1 cellular context compared by ENCODE assay signal in the genomic region with DNA sequence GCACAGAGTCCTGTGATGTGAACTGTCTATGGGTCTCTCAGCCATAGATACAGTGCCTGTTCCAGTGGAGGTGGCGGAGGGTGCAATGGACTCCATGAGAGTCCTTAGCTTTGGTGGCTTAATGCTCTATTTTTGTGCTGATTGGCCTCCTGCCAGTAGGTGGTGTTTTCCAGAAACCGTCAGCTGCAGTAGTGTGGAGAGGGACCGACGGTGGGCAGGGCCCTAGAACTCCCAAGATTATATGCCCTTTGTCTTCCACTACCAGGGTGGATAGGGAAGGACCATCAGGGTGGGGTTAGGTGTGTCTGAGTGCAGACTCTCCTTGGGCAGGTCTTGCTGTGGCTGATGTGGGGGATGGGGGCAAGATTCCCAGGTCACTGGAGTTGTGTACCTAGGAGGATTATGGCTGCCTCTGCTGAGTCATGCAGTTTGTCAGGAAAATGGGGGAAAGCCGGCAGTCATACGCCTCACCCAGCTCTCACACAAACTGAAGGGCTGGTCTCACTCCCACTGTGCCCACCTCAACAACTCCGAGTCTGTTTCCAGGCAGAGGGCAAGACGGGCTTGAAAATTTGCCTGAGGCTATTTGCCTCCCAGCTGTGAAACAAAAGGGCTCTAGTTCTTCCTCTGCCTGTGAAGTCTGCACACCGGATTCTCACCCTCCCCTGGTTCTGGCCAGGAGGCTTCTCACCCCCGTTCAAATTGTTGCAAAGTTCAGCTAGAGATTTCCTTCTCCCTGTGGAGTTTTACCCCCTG.
TF ChIP-seq lines count a peak whose summit lies in the region.

No MANE protein-coding gene starts in this region.

TF ChIP-seq in HepG2, 621 proteins besides CTCF, POLR2A, EP300 and RAD21 (continued from another document and continues in another):
- TF ChIP-seq, protein P1, sequence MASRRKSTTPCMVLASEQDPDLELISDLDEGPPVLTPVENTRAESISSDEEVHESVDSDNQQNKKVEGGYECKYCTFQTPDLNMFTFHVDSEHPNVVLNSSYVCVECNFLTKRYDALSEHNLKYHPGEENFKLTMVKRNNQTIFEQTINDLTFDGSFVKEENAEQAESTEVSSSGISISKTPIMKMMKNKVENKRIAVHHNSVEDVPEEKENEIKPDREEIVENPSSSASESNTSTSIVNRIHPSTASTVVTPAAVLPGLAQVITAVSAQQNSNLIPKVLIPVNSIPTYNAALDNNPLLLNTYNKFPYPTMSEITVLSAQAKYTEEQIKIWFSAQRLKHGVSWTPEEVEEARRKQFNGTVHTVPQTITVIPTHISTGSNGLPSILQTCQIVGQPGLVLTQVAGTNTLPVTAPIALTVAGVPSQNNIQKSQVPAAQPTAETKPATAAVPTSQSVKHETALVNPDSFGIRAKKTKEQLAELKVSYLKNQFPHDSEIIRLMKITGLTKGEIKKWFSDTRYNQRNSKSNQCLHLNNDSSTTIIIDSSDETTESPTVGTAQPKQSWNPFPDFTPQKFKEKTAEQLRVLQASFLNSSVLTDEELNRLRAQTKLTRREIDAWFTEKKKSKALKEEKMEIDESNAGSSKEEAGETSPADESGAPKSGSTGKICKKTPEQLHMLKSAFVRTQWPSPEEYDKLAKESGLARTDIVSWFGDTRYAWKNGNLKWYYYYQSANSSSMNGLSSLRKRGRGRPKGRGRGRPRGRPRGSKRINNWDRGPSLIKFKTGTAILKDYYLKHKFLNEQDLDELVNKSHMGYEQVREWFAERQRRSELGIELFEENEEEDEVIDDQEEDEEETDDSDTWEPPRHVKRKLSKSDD (CRISPR knock-in tag; IDR thresholded peaks at IDR 0.05; ENCODE audit: low read depth) = no peak
- no peak for TF ChIP-seq ATF1 (CRISPR knock-in tag; IDR thresholded peaks at IDR 0.05)
- no peak for TF ChIP-seq ZNF607 (CRISPR knock-in tag; IDR thresholded peaks at IDR 0.05; ENCODE audit: borderline replicate concordance)
- TF ChIP-seq ZFX (CRISPR knock-in tag; IDR thresholded peaks at IDR 0.05; ENCODE audit: low read depth) = peak; percentile 54; the same call in 1 of the 2 replicates
- TF ChIP-seq, protein P2, sequence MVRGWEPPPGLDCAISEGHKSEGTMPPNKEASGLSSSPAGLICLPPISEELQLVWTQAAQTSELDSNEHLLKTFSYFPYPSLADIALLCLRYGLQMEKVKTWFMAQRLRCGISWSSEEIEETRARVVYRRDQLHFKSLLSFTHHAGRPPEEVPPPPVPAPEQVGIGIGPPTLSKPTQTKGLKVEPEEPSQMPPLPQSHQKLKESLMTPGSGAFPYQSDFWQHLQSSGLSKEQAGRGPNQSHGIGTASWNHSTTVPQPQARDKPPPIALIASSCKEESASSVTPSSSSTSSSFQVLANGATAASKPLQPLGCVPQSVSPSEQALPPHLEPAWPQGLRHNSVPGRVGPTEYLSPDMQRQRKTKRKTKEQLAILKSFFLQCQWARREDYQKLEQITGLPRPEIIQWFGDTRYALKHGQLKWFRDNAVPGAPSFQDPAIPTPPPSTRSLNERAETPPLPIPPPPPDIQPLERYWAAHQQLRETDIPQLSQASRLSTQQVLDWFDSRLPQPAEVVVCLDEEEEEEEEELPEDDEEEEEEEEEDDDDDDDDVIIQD (CRISPR knock-in tag; IDR thresholded peaks at IDR 0.05; ENCODE audit: low read depth) = peak; percentile 81; the same call in 1 of the 2 replicates
- TF ChIP-seq ZSCAN31 (CRISPR knock-in tag; IDR thresholded peaks at IDR 0.05; ENCODE audit: low read depth) = no peak
- no peak for TF ChIP-seq KDM2A (CRISPR knock-in tag; IDR thresholded peaks at IDR 0.05; ENCODE audit: borderline replicate concordance, low read depth)
- no peak for TF ChIP-seq XBP1 (CRISPR knock-in tag; IDR thresholded peaks at IDR 0.05)
- TF ChIP-seq JUNB (CRISPR knock-in tag; IDR thresholded peaks at IDR 0.05; ENCODE audit: borderline replicate concordance) = no peak
- TF ChIP-seq ARID2 (CRISPR knock-in tag; IDR thresholded peaks at IDR 0.05; ENCODE audit: borderline replicate concordance) = no peak
- TF ChIP-seq ZNF672 (CRISPR knock-in tag; IDR thresholded peaks at IDR 0.05) = no peak
- TF ChIP-seq, protein P3, sequence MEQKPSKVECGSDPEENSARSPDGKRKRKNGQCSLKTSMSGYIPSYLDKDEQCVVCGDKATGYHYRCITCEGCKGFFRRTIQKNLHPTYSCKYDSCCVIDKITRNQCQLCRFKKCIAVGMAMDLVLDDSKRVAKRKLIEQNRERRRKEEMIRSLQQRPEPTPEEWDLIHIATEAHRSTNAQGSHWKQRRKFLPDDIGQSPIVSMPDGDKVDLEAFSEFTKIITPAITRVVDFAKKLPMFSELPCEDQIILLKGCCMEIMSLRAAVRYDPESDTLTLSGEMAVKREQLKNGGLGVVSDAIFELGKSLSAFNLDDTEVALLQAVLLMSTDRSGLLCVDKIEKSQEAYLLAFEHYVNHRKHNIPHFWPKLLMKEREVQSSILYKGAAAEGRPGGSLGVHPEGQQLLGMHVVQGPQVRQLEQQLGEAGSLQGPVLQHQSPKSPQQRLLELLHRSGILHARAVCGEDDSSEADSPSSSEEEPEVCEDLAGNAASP (CRISPR knock-in tag; IDR thresholded peaks at IDR 0.05; ENCODE audit: borderline replicate concordance) = no peak
- peak; percentile 63; the same call in 1 of the 2 replicates for TF ChIP-seq TARDBP (CRISPR knock-in tag; IDR thresholded peaks at IDR 0.05)
- TF ChIP-seq, protein P4, sequence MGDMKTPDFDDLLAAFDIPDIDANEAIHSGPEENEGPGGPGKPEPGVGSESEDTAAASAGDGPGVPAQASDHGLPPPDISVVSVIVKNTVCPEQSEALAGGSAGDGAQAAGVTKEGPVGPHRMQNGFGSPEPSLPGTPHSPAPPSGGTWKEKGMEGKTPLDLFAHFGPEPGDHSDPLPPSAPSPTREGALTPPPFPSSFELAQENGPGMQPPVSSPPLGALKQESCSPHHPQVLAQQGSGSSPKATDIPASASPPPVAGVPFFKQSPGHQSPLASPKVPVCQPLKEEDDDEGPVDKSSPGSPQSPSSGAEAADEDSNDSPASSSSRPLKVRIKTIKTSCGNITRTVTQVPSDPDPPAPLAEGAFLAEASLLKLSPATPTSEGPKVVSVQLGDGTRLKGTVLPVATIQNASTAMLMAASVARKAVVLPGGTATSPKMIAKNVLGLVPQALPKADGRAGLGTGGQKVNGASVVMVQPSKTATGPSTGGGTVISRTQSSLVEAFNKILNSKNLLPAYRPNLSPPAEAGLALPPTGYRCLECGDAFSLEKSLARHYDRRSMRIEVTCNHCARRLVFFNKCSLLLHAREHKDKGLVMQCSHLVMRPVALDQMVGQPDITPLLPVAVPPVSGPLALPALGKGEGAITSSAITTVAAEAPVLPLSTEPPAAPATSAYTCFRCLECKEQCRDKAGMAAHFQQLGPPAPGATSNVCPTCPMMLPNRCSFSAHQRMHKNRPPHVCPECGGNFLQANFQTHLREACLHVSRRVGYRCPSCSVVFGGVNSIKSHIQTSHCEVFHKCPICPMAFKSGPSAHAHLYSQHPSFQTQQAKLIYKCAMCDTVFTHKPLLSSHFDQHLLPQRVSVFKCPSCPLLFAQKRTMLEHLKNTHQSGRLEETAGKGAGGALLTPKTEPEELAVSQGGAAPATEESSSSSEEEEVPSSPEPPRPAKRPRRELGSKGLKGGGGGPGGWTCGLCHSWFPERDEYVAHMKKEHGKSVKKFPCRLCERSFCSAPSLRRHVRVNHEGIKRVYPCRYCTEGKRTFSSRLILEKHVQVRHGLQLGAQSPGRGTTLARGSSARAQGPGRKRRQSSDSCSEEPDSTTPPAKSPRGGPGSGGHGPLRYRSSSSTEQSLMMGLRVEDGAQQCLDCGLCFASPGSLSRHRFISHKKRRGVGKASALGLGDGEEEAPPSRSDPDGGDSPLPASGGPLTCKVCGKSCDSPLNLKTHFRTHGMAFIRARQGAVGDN (CRISPR knock-in tag; IDR thresholded peaks at IDR 0.05) = no peak
- no peak for TF ChIP-seq MLLT10 (CRISPR knock-in tag; IDR thresholded peaks at IDR 0.05)
- TF ChIP-seq, protein P5, sequence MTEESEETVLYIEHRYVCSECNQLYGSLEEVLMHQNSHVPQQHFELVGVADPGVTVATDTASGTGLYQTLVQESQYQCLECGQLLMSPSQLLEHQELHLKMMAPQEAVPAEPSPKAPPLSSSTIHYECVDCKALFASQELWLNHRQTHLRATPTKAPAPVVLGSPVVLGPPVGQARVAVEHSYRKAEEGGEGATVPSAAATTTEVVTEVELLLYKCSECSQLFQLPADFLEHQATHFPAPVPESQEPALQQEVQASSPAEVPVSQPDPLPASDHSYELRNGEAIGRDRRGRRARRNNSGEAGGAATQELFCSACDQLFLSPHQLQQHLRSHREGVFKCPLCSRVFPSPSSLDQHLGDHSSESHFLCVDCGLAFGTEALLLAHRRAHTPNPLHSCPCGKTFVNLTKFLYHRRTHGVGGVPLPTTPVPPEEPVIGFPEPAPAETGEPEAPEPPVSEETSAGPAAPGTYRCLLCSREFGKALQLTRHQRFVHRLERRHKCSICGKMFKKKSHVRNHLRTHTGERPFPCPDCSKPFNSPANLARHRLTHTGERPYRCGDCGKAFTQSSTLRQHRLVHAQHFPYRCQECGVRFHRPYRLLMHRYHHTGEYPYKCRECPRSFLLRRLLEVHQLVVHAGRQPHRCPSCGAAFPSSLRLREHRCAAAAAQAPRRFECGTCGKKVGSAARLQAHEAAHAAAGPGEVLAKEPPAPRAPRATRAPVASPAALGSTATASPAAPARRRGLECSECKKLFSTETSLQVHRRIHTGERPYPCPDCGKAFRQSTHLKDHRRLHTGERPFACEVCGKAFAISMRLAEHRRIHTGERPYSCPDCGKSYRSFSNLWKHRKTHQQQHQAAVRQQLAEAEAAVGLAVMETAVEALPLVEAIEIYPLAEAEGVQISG (CRISPR knock-in tag; IDR thresholded peaks at IDR 0.05) = peak; percentile 98
- TF ChIP-seq GLI4 (CRISPR knock-in tag; IDR thresholded peaks at IDR 0.05; ENCODE audit: borderline replicate concordance) = no peak
- TF ChIP-seq STAG1 (CRISPR knock-in tag; IDR thresholded peaks at IDR 0.05) = no peak
- TF ChIP-seq, protein P6, sequence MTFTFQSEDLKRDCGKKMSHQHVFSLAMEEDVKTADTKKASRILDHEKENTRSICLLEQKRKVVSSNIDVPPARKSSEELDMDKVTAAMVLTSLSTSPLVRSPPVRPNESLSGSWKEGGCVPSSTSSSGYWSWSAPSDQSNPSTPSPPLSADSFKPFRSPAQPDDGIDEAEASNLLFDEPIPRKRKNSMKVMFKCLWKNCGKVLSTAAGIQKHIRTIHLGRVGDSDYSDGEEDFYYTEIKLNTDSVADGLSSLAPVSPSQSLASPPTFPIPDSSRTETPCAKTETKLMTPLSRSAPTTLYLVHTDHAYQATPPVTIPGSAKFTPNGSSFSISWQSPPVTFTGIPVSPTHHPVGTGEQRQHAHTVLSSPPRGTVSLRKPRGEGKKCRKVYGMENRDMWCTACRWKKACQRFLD (CRISPR knock-in tag; IDR thresholded peaks at IDR 0.05; ENCODE audit: borderline replicate concordance) = no peak
- TF ChIP-seq, protein P7, sequence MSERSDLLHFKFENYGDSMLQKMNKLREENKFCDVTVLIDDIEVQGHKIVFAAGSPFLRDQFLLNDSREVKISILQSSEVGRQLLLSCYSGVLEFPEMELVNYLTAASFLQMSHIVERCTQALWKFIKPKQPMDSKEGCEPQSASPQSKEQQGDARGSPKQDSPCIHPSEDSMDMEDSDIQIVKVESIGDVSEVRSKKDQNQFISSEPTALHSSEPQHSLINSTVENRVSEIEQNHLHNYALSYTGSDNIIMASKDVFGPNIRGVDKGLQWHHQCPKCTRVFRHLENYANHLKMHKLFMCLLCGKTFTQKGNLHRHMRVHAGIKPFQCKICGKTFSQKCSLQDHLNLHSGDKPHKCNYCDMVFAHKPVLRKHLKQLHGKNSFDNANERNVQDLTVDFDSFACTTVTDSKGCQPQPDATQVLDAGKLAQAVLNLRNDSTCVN (CRISPR knock-in tag; IDR thresholded peaks at IDR 0.05; ENCODE audit: borderline replicate concordance) = no peak
- TF ChIP-seq ZNF749 (CRISPR knock-in tag; IDR thresholded peaks at IDR 0.05; ENCODE audit: borderline replicate concordance) = no peak
- TF ChIP-seq ZNF746 (CRISPR knock-in tag; IDR thresholded peaks at IDR 0.05) = no peak
- TF ChIP-seq ZSCAN20 (CRISPR knock-in tag; IDR thresholded peaks at IDR 0.05; ENCODE audit: borderline replicate concordance) = no peak
- TF ChIP-seq, protein P8, sequence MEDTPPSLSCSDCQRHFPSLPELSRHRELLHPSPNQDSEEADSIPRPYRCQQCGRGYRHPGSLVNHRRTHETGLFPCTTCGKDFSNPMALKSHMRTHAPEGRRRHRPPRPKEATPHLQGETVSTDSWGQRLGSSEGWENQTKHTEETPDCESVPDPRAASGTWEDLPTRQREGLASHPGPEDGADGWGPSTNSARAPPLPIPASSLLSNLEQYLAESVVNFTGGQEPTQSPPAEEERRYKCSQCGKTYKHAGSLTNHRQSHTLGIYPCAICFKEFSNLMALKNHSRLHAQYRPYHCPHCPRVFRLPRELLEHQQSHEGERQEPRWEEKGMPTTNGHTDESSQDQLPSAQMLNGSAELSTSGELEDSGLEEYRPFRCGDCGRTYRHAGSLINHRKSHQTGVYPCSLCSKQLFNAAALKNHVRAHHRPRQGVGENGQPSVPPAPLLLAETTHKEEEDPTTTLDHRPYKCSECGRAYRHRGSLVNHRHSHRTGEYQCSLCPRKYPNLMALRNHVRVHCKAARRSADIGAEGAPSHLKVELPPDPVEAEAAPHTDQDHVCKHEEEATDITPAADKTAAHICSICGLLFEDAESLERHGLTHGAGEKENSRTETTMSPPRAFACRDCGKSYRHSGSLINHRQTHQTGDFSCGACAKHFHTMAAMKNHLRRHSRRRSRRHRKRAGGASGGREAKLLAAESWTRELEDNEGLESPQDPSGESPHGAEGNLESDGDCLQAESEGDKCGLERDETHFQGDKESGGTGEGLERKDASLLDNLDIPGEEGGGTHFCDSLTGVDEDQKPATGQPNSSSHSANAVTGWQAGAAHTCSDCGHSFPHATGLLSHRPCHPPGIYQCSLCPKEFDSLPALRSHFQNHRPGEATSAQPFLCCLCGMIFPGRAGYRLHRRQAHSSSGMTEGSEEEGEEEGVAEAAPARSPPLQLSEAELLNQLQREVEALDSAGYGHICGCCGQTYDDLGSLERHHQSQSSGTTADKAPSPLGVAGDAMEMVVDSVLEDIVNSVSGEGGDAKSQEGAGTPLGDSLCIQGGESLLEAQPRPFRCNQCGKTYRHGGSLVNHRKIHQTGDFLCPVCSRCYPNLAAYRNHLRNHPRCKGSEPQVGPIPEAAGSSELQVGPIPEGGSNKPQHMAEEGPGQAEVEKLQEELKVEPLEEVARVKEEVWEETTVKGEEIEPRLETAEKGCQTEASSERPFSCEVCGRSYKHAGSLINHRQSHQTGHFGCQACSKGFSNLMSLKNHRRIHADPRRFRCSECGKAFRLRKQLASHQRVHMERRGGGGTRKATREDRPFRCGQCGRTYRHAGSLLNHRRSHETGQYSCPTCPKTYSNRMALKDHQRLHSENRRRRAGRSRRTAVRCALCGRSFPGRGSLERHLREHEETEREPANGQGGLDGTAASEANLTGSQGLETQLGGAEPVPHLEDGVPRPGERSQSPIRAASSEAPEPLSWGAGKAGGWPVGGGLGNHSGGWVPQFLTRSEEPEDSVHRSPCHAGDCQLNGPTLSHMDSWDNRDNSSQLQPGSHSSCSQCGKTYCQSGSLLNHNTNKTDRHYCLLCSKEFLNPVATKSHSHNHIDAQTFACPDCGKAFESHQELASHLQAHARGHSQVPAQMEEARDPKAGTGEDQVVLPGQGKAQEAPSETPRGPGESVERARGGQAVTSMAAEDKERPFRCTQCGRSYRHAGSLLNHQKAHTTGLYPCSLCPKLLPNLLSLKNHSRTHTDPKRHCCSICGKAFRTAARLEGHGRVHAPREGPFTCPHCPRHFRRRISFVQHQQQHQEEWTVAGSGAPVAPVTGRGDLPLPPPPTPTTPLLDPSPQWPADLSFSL (CRISPR knock-in tag; IDR thresholded peaks at IDR 0.05) = no peak
- no peak for TF ChIP-seq ZMYM2 (CRISPR knock-in tag; IDR thresholded peaks at IDR 0.05)
- peak; percentile 35; the same call in 1 of the 2 replicates for TF ChIP-seq KDM5B (CRISPR knock-in tag; IDR thresholded peaks at IDR 0.05; ENCODE audit: borderline replicate concordance)
